In genomic region chr10:73623056-73623455, GRCh38 we compare ENCODE assay signal across 1 cellular context.
TF ChIP-seq lines count a peak whose summit lies in the region.

No MANE protein-coding gene starts in this region.

TF ChIP-seq in HepG2, 621 proteins besides CTCF, POLR2A, EP300 and RAD21:
- TF ChIP-seq THAP11 (CRISPR knock-in tag; IDR thresholded peaks at IDR 0.05) (no peak), TEAD3 (CRISPR knock-in tag; optimal IDR thresholded peaks at IDR 0.05; ENCODE audit: borderline replicate concordance) (peak; percentile 36)
